ENCODE assay signal across 34 cellular contexts in genomic region chr2:32532961-32533360, GRCh38.
"Had no signal": no experiment of that assay in that cellular context is flagged by ENCODE, and none has a peak within 500 bp of the region (broad histone marks: within the 10 kb centered on the region; RNA-seq: fewer than 3 reads in every experiment).

No MANE protein-coding gene starts in this region.

- ATAC-seq: activated CD8-positive, alpha-beta memory T cell treated with anti-CD3 and anti-CD28 coated beads, Interleukin-2, amount 10 ng/mL, durations not matched to agents 7 days and 5 days; activated naive CD4-positive, alpha-beta T cell treated with anti-CD3 and anti-CD28 coated beads, Interleukin-2, amount 50 U/mL, for 72 hours; body of pancreas; PC-3; Right ventricle myocardium inferior; SK-N-SH treated with all-trans-retinoic acid at 6 μM for 48 hours; T-cell had no signal

- H3K9me3 ChIP-seq: adrenal gland, body of pancreas, breast epithelium, Peyer's patch had no signal

- H3K4me1 ChIP-seq: body of pancreas, breast epithelium, Peyer's patch had no signal

- H3K36me3 ChIP-seq: breast epithelium had no signal

- DNase-seq: activated CD4-positive, alpha-beta memory T cell treated with anti-CD3 and anti-CD28 coated beads, Interleukin-2, amount 10 ng/mL, durations not matched to agents 7 days and 5 days; activated CD4-positive, alpha-beta T cell treated with anti-CD3 and anti-CD28 coated beads for 1 hour; activated CD4-positive, alpha-beta T cell treated with anti-CD3 and anti-CD28 coated beads for 48 hours; activated CD4-positive, CD25-positive, alpha-beta regulatory T cell; activated CD8-positive, alpha-beta memory T cell treated with anti-CD3 and anti-CD28 coated beads for 24 hours; activated CD8-positive, alpha-beta memory T cell treated with anti-CD3 and anti-CD28 coated beads, Interleukin-2, amount 10 ng/mL, durations not matched to agents 7 days and 5 days; activated CD8-positive, alpha-beta memory T cell treated with anti-CD3 and anti-CD28 coated beads, Interleukin-2, amount 50 U/mL, for 48 hours; activated gamma-delta T cell treated with Interleukin-2 at 50 U/mL for 16 hours; activated naive CD4-positive, alpha-beta T cell treated with anti-CD3 and anti-CD28 coated beads for 36 hours; adrenal gland; body of pancreas; Kasumi-1; MM.1S; MV-4-11; NCI-H1092; NCI-H1436 treated with DMSO at 0.1 percent for 48 hours; NCI-H1694 treated with DMSO at 0.1 percent for 48 hours; NCI-H2029; NCI-H345; NCI-H526; NCI-H748 treated with DMSO at 0.1 percent for 48 hours; NK-92 treated with Interleukin-12 subunit alpha and Interleukin-12 subunit beta, amount 100 ng/mL, for 24 hours; PC-3; Peyer's patch; SIG-M5; T-cell; T1000; WERI-Rb-1 had no signal

- H3K27me3 Mint-ChIP-seq: activated CD4-positive, alpha-beta memory T cell treated with anti-CD3 and anti-CD28 coated beads, Interleukin-2, amount 10 ng/mL, durations not matched to agents 7 days and 5 days; activated CD8-positive, alpha-beta memory T cell treated with anti-CD3 and anti-CD28 coated beads, Interleukin-2, amount 10 ng/mL, durations not matched to agents 7 days and 5 days; T-cell had no signal

- H3K27ac ChIP-seq: adrenal gland, body of pancreas, breast epithelium, Peyer's patch, RWPE1, WERI-Rb-1 had no signal

- H3K4me3 Mint-ChIP-seq: activated CD4-positive, alpha-beta memory T cell treated with anti-CD3 and anti-CD28 coated beads, Interleukin-2, amount 10 ng/mL, durations not matched to agents 7 days and 5 days; activated CD8-positive, alpha-beta memory T cell treated with anti-CD3 and anti-CD28 coated beads, Interleukin-2, amount 10 ng/mL, durations not matched to agents 7 days and 5 days; activated naive CD4-positive, alpha-beta T cell treated with anti-CD3 and anti-CD28 coated beads for 36 hours; T-cell had no signal

- H3K9me3 Mint-ChIP-seq: activated naive CD4-positive, alpha-beta T cell treated with anti-CD3 and anti-CD28 coated beads, Interleukin-2, amount 50 U/mL, for 72 hours; T-cell had no signal

- H3K27ac Mint-ChIP-seq: activated CD4-positive, alpha-beta memory T cell treated with anti-CD3 and anti-CD28 coated beads, Interleukin-2, amount 10 ng/mL, durations not matched to agents 7 days and 5 days; activated CD8-positive, alpha-beta memory T cell treated with anti-CD3 and anti-CD28 coated beads, Interleukin-2, amount 10 ng/mL, durations not matched to agents 7 days and 5 days; activated naive CD4-positive, alpha-beta T cell treated with anti-CD3 and anti-CD28 coated beads for 36 hours; activated naive CD4-positive, alpha-beta T cell treated with anti-CD3 and anti-CD28 coated beads, Interleukin-2, amount 50 U/mL, for 72 hours; T-cell had no signal

- FAIRE-seq: astrocyte had no signal

- H3K27me3 ChIP-seq: adrenal gland, body of pancreas, breast epithelium, Peyer's patch had no signal

- H3K4me3 ChIP-seq: adrenal gland, body of pancreas, breast epithelium, Peyer's patch had no signal
